Comparison of ENCODE assay signal across 20 cellular contexts in the genomic region with DNA sequence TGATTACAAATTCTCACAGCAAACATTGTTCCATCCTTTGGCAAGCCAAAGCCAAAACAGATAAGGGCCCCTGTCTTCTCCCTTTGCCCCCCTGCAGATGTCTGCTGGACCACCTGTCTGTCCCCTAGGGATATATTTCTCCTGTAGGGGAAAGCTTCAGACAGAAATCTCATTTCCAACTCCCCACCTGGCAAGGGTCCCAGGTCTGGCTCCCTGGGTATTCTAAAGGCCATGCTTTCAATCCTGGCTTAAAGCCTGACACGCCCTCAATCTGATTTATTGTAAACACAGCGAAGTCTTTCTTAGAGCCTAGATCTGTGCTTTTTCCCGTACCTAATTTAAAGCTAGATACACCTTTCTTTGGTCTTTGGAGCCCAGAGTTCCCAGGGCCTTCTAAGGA.
DNase-seq lines count a peak whose midpoint lies in the region; ATAC-seq and TF ChIP-seq lines count a peak whose summit lies in the region.
"Had no signal": no experiment of that assay in that cellular context is flagged by ENCODE, and none has a peak within 500 bp of the region (broad histone marks: within the 10 kb centered on the region; RNA-seq: fewer than 3 reads in every experiment).

No MANE protein-coding gene starts in this region.

- TF ChIP-seq CTCF in heart left ventricle (IDR thresholded peaks at IDR 0.05) (no peak), colonic mucosa (IDR thresholded peaks at IDR 0.05) (no peak), transverse colon (IDR thresholded peaks at IDR 0.05) (no peak), GM10266 (IDR thresholded peaks at IDR 0.05; ENCODE audit: control insufficient read depth, insufficient read depth, low read depth, missing control alignments) (no peak)

- H3K9me3 ChIP-seq in heart left ventricle (no peaks in the 10 kb centered on the region), colonic mucosa (no peaks in the 10 kb centered on the region), transverse colon (no peaks in the 10 kb centered on the region)
- H3K9me3 ChIP-seq: tibial nerve had no signal

- H3K27me3 ChIP-seq in heart left ventricle (peaks cover 0 to 8% (median 0%) of the 10 kb centered on the region in 9 donors), colonic mucosa (no peaks in the 10 kb centered on the region), transverse colon (no peaks in the 10 kb centered on the region)
- H3K27me3 ChIP-seq: foreskin keratinocyte, tibial nerve had no signal

- H3K4me3 ChIP-seq in heart left ventricle (no peak overlapping the region), colonic mucosa (no peak overlapping the region), transverse colon (no peak overlapping the region)
- H3K4me3 ChIP-seq: coronary artery, tibial nerve had no signal

- no peak for ATAC-seq in heart left ventricle
- ATAC-seq: foreskin keratinocyte; stimulated activated memory B cell treated with anti-CD40 and anti-IgM and Interleukin-4, amounts not matched to agents 10 μg/mL and 1 μg/mL and 100 μg/mL, for 72 hours had no signal

- H3K4me3 Mint-ChIP-seq in activated T-cell treated with anti-CD3 and anti-CD28 coated beads, Interleukin-2, amount 50 U/mL, for 24 hours = no peak overlapping the region
- H3K4me3 Mint-ChIP-seq: activated CD4-positive, alpha-beta memory T cell treated with anti-CD3 and anti-CD28 coated beads for 36 hours; activated naive CD4-positive, alpha-beta T cell treated with anti-CD3 and anti-CD28 coated beads, Interleukin-2, amount 50 U/mL, for 24 hours; stimulated activated memory B cell treated with anti-CD40 and anti-IgM and Interleukin-4, amounts not matched to agents 10 μg/mL and 1 μg/mL and 100 μg/mL, for 72 hours had no signal

- intact Hi-C loops in cardiac septum (cut with DNase I) (no loop called here), heart left ventricle (cut with DNase I) (no loop called here), colonic mucosa (cut with DNase I) (no loop called here), transverse colon (cut with DNase I; ENCODE audit: low total_unique reads) (no loop called here)

- H3K27ac Mint-ChIP-seq in activated T-cell treated with anti-CD3 and anti-CD28 coated beads, Interleukin-2, amount 50 U/mL, for 24 hours = no peak overlapping the region
- H3K27ac Mint-ChIP-seq: activated CD4-positive, alpha-beta memory T cell treated with anti-CD3 and anti-CD28 coated beads for 36 hours; activated naive CD4-positive, alpha-beta T cell treated with anti-CD3 and anti-CD28 coated beads, Interleukin-2, amount 50 U/mL, for 24 hours; stimulated activated memory B cell treated with anti-CD40 and anti-IgM and Interleukin-4, amounts not matched to agents 10 μg/mL and 1 μg/mL and 100 μg/mL, for 72 hours had no signal

- H3K27me3 Mint-ChIP-seq in activated T-cell treated with anti-CD3 and anti-CD28 coated beads, Interleukin-2, amount 50 U/mL, for 24 hours = no peaks in the 10 kb centered on the region
- H3K27me3 Mint-ChIP-seq: activated CD4-positive, alpha-beta memory T cell treated with anti-CD3 and anti-CD28 coated beads for 36 hours; activated naive CD4-positive, alpha-beta T cell treated with anti-CD3 and anti-CD28 coated beads, Interleukin-2, amount 50 U/mL, for 24 hours; stimulated activated memory B cell treated with anti-CD40 and anti-IgM and Interleukin-4, amounts not matched to agents 10 μg/mL and 1 μg/mL and 100 μg/mL, for 72 hours had no signal

- H3K36me3 ChIP-seq in heart left ventricle (no peaks in the 10 kb centered on the region), colonic mucosa (no peaks in the 10 kb centered on the region), transverse colon (no peaks in the 10 kb centered on the region)
- H3K36me3 ChIP-seq: tibial nerve, WERI-Rb-1 had no signal

- in situ Hi-C loops in transverse colon (cut with MboI; ENCODE audit: low pct_ligation_motif_present in 1 of 4, low pct_unique_long_range_greater_than_20kb in 1 of 4, low sequenced_read_pairs in 3 of 4) = no loop called here

- no peak for TF ChIP-seq EP300 in transverse colon (IDR thresholded peaks at IDR 0.05; ENCODE audit: low read depth)

- TF ChIP-seq POLR2A in heart left ventricle (IDR thresholded peaks at IDR 0.05) (no peak), transverse colon (IDR thresholded peaks at IDR 0.05) (no peak)

- no peaks in the 10 kb centered on the region for H3K4me1 Mint-ChIP-seq in activated T-cell treated with anti-CD3 and anti-CD28 coated beads, Interleukin-2, amount 50 U/mL, for 24 hours (ENCODE audit: low read depth)
- H3K4me1 Mint-ChIP-seq: activated naive CD4-positive, alpha-beta T cell treated with anti-CD3 and anti-CD28 coated beads, Interleukin-2, amount 50 U/mL, for 24 hours; stimulated activated memory B cell treated with anti-CD40 and anti-IgM and Interleukin-4, amounts not matched to agents 10 μg/mL and 1 μg/mL and 100 μg/mL, for 72 hours had no signal

- H3K27ac ChIP-seq in heart left ventricle (peak overlapping the region in 1 of 12 donors; percentile 64), colonic mucosa (no peak overlapping the region), transverse colon (peak overlapping the region; percentile 4 to 62 (median 42))
- H3K27ac ChIP-seq: C4-2B, coronary artery, foreskin keratinocyte, tibial nerve, WERI-Rb-1 had no signal

- H3K9ac ChIP-seq in colonic mucosa (ENCODE audit: low read depth in 2 of 2, low read length in 2 of 2) = no peak overlapping the region

- H3K36me3 Mint-ChIP-seq in activated T-cell treated with anti-CD3 and anti-CD28 coated beads, Interleukin-2, amount 50 U/mL, for 24 hours (ENCODE audit: low read depth) = no peaks in the 10 kb centered on the region
- H3K36me3 Mint-ChIP-seq: activated CD4-positive, alpha-beta memory T cell treated with anti-CD3 and anti-CD28 coated beads for 36 hours; activated naive CD4-positive, alpha-beta T cell treated with anti-CD3 and anti-CD28 coated beads, Interleukin-2, amount 50 U/mL, for 24 hours; stimulated activated memory B cell treated with anti-CD40 and anti-IgM and Interleukin-4, amounts not matched to agents 10 μg/mL and 1 μg/mL and 100 μg/mL, for 72 hours had no signal

- DNase-seq in cardiac septum (ENCODE audit: low spot score) = peak; percentile 15
- no peak for DNase-seq in heart left ventricle
- peak; percentile 86 for DNase-seq in NCI-H2171 treated with DMSO at 0.1 percent for 48 hours (lab: John Stamatoyannopoulos, UW)
- peak; percentile 64 for DNase-seq in colonic mucosa
- peak; percentile 48 for DNase-seq in transverse colon
- DNase-seq in GF-D8 (lab: John Stamatoyannopoulos, UW) = no peak
- no peak for DNase-seq in activated T-cell treated with anti-CD3 and anti-CD28 coated beads, Interleukin-2, amount 50 U/mL, for 24 hours
- DNase-seq in GM10266 (ENCODE audit: extremely low spot score) = no peak
- DNase-seq: activated CD4-positive, alpha-beta memory T cell treated with anti-CD3 and anti-CD28 coated beads for 36 hours; activated T-cell treated with anti-CD3 and anti-CD28 coated beads, Interleukin-2, amount 50 U/mL, for 48 hours; DND-41; foreskin keratinocyte; Right ventricle myocardium superior; stimulated activated CD4-positive, alpha-beta T cell treated with anti-CD3 and anti-CD28 coated beads, Interleukin-15, amount 100 ng/mL, for 24 hours; WERI-Rb-1 had no signal

- H3K4me1 ChIP-seq in heart left ventricle = peaks cover 0 to 1% (median 0%) of the 10 kb centered on the region in 12 donors
- no peaks in the 10 kb centered on the region for H3K4me1 ChIP-seq in colonic mucosa
- H3K4me1 ChIP-seq in transverse colon = peaks cover 10 to 18% (median 13%) of the 10 kb centered on the region in 4 donors
- H3K4me1 ChIP-seq: foreskin keratinocyte, tibial nerve had no signal

- 80 to 92% (median 85%) methylated on average over 3 of the region's 3 CpGs for whole genome bisulfite sequencing in heart left ventricle, 4 donors
- 25 to 36% methylated on average over 3 of the region's 3 CpGs for WGBS in transverse colon (ENCODE audit: low coverage in 1 of 2), 2 donors

- H3K9me3 Mint-ChIP-seq in activated T-cell treated with anti-CD3 and anti-CD28 coated beads, Interleukin-2, amount 50 U/mL, for 24 hours = no peaks in the 10 kb centered on the region
- H3K9me3 Mint-ChIP-seq: activated CD4-positive, alpha-beta memory T cell treated with anti-CD3 and anti-CD28 coated beads for 36 hours; activated naive CD4-positive, alpha-beta T cell treated with anti-CD3 and anti-CD28 coated beads, Interleukin-2, amount 50 U/mL, for 24 hours; stimulated activated memory B cell treated with anti-CD40 and anti-IgM and Interleukin-4, amounts not matched to agents 10 μg/mL and 1 μg/mL and 100 μg/mL, for 72 hours had no signal

Comparison
In these comparisons a context has a peak if more than half of its experiments do, and no peak if none do; other contexts are left out.
1. DNase-seq: peak in cardiac septum (single experiment), NCI-H2171 treated with DMSO at 0.1 percent for 48 hours (single experiment), colonic mucosa (single experiment) and transverse colon (single experiment); none in heart left ventricle (0 of 5), GF-D8 (single experiment), activated T-cell treated with anti-CD3 and anti-CD28 coated beads, Interleukin-2, amount 50 U/mL, for 24 hours (single experiment) and GM10266 (single experiment).